13 cellular contexts compared by ENCODE assay signal in genomic region chr1:54272772-54273091, GRCh38.
DNase-seq lines count a peak whose midpoint lies in the region; ATAC-seq, FAIRE-seq and TF ChIP-seq lines count a peak whose summit lies in the region.
"Had no signal": no experiment of that assay in that cellular context is flagged by ENCODE, and none has a peak within 500 bp of the region (broad histone marks: within the 10 kb centered on the region; RNA-seq: fewer than 3 reads in every experiment).

No MANE protein-coding gene starts in this region.

- no peak for TF ChIP-seq POLR2A in GM12892 (IDR thresholded peaks at IDR 0.05; ENCODE audit: low read depth, low read length)

- H3K4me3 ChIP-seq in ACC112 (ENCODE audit: low read depth, low read length) (no peak overlapping the region; the same call in 1 of the 2 replicates), SJCRH30 (peak overlapping the region; percentile 48), esophagus (ENCODE audit: low read depth in 1 of 2, low read length in 2 of 2) (no peak overlapping the region)

- TF ChIP-seq CTCF in osteocyte (IDR thresholded peaks at IDR 0.05) = no peak

- H2AFZ ChIP-seq in ACC112 (ENCODE audit: low read length, unreplicated experiment) = no peak overlapping the region

- in situ Hi-C loops in ACHN (cut with HindIII; ENCODE audit: low pct_ligation_motif_present, low pct_unique_long_range_greater_than_20kb, low sequenced_read_pairs) = no loop called here

- peaks cover 65% of the 10 kb centered on the region for H3K4me1 Mint-ChIP-seq in osteocyte (ENCODE audit: unreplicated experiment)
- H3K4me1 Mint-ChIP-seq: B cell had no signal

- FAIRE-seq in GM12892 (lab: Jason Lieb, UNC) = no peak

- H3K27me3 Mint-ChIP-seq in osteocyte (ENCODE audit: unreplicated experiment) = no peaks in the 10 kb centered on the region
- H3K27me3 Mint-ChIP-seq: B cell, memory B cell had no signal

- no peaks in the 10 kb centered on the region for H3K79me2 ChIP-seq in ACC112 (ENCODE audit: control insufficient read depth, insufficient read depth, low read length, unreplicated experiment)

- H3K36me3 ChIP-seq in ACC112 (ENCODE audit: insufficient read depth, low read length) = no peaks in the 10 kb centered on the region
- H3K36me3 ChIP-seq in SJCRH30 = no peaks in the 10 kb centered on the region
- no peaks in the 10 kb centered on the region for H3K36me3 ChIP-seq in esophagus (ENCODE audit: control insufficient read depth in 2 of 2, insufficient read depth in 2 of 2, low read length in 1 of 2)

- ATAC-seq in activated naive CD4-positive, alpha-beta T cell treated with anti-CD3 and anti-CD28 coated beads, Interleukin-2, amount 50 U/mL, for 72 hours = no peak
- ATAC-seq: activated T-cell treated with anti-CD3 and anti-CD28 coated beads, Interleukin-2, amount 50 U/mL, for 72 hours had no signal

- no peaks in the 10 kb centered on the region for H3K9me3 Mint-ChIP-seq in osteocyte (ENCODE audit: unreplicated experiment)
- H3K9me3 Mint-ChIP-seq in activated naive CD4-positive, alpha-beta T cell treated with anti-CD3 and anti-CD28 coated beads, Interleukin-2, amount 50 U/mL, for 72 hours = no peaks in the 10 kb centered on the region
- H3K9me3 Mint-ChIP-seq: activated T-cell treated with anti-CD3 and anti-CD28 coated beads, Interleukin-2, amount 50 U/mL, for 72 hours; memory B cell; T-helper 2 cell treated with Interferon-gamma antibody and Interleukin-4, amounts not matched to agents 5 μg/mL and 100 μg/mL, for 36 hours had no signal

- H3K36me3 Mint-ChIP-seq in osteocyte (ENCODE audit: unreplicated experiment) = peaks cover 8% of the 10 kb centered on the region
- peaks cover 0 to 11% of the 10 kb centered on the region in 2 donors for H3K36me3 Mint-ChIP-seq in activated naive CD4-positive, alpha-beta T cell treated with anti-CD3 and anti-CD28 coated beads, Interleukin-2, amount 50 U/mL, for 72 hours

- H3K4me1 ChIP-seq in ACC112 (ENCODE audit: control insufficient read depth, insufficient read depth, low read length, unreplicated experiment) (peaks cover 44% of the 10 kb centered on the region), SJCRH30 (peaks cover 40% of the 10 kb centered on the region), esophagus (ENCODE audit: control insufficient read depth in 2 of 2, insufficient read depth in 2 of 2, low read length in 1 of 2) (peaks cover 20 to 46% of the 10 kb centered on the region in 2 donors)

- H3K9me3 ChIP-seq in SJCRH30 (replicated peaks) = no peaks in the 10 kb centered on the region
- no peaks in the 10 kb centered on the region for H3K9me3 ChIP-seq in esophagus (ENCODE audit: control insufficient read depth in 2 of 2, insufficient read depth in 1 of 2, low read depth in 1 of 2, low read length in 1 of 2)

- DNase-seq in SJCRH30 (no peak), osteocyte (ENCODE audit: extremely low spot score, unreplicated experiment) (no peak), GM12892 (ENCODE audit: insufficient read length) (no peak), NCI-H2029 treated with DMSO at 0.1 percent for 48 hours (lab: John Stamatoyannopoulos, UW) (no peak), ACHN (no peak)
- no peak for DNase-seq in activated naive CD4-positive, alpha-beta T cell treated with anti-CD3 and anti-CD28 coated beads, Interleukin-2, amount 50 U/mL, for 72 hours (ENCODE audit: low spot score in 2 of 2)
- DNase-seq: activated T-cell treated with anti-CD3 and anti-CD28 coated beads, Interleukin-2, amount 50 U/mL, for 72 hours; stimulated activated CD4-positive, alpha-beta T cell treated with anti-CD3 and anti-CD28 coated beads, Interleukin-2, amount 100 ng/mL, for 24 hours had no signal

- H3K27me3 ChIP-seq in ACC112 (ENCODE audit: insufficient read depth, low read length) (no peaks in the 10 kb centered on the region), SJCRH30 (no peaks in the 10 kb centered on the region), esophagus (ENCODE audit: control insufficient read depth in 1 of 2, insufficient read depth in 2 of 2, low read length in 2 of 2) (no peaks in the 10 kb centered on the region)

- H3K27ac ChIP-seq in ACC112 (ENCODE audit: low read depth, low read length) = peak overlapping the region; percentile 82
- peak overlapping the region; percentile 92 for H3K27ac ChIP-seq in SJCRH30
- peak overlapping the region; percentile 71 to 92 for H3K27ac ChIP-seq in esophagus (ENCODE audit: low read depth in 2 of 2, low read length in 1 of 2)

- peak overlapping the region; percentile 94 for H3K27ac Mint-ChIP-seq in osteocyte (ENCODE audit: unreplicated experiment)
- H3K27ac Mint-ChIP-seq in activated naive CD4-positive, alpha-beta T cell treated with anti-CD3 and anti-CD28 coated beads, Interleukin-2, amount 50 U/mL, for 72 hours = peak overlapping the region in 1 of 2 donors; percentile 87
- H3K27ac Mint-ChIP-seq: activated T-cell treated with anti-CD3 and anti-CD28 coated beads, Interleukin-2, amount 50 U/mL, for 72 hours; B cell; T-helper 2 cell treated with Interferon-gamma antibody and Interleukin-4, amounts not matched to agents 5 μg/mL and 100 μg/mL, for 36 hours had no signal

- peak overlapping the region; percentile 41 for H3K4me3 Mint-ChIP-seq in osteocyte (ENCODE audit: unreplicated experiment)
- H3K4me3 Mint-ChIP-seq: activated T-cell treated with anti-CD3 and anti-CD28 coated beads, Interleukin-2, amount 50 U/mL, for 72 hours; B cell; memory B cell; T-helper 2 cell treated with Interferon-gamma antibody and Interleukin-4, amounts not matched to agents 5 μg/mL and 100 μg/mL, for 36 hours had no signal

- 59 to 75% methylated on average over 4 of the region's 4 CpGs for WGBS in esophagus, 2 donors
